13 cellular contexts compared by ENCODE assay signal in genomic region chr6:91879346-91879995, GRCh38.
A peak's percentile ranks its signal among the peaks of the same experiment; 100 is the strongest.
DNase-seq lines count a peak whose midpoint lies in the region; ATAC-seq and TF ChIP-seq lines count a peak whose summit lies in the region.
"Had no signal": no experiment of that assay in that cellular context is flagged by ENCODE, and none has a peak within 500 bp of the region (broad histone marks: within the 10 kb centered on the region; RNA-seq: fewer than 3 reads in every experiment).

No MANE protein-coding gene starts in this region.

- ATAC-seq in PC-3 (peak; percentile 46), foreskin keratinocyte (peak; percentile 85)
- ATAC-seq: A549 had no signal

- H4K91ac ChIP-seq in H9 (ENCODE audit: insufficient read length, low read depth, low read length) (no peak overlapping the region), trophoblast cell (ENCODE audit: low read depth, low read length) (no peak overlapping the region)

- H2AFZ ChIP-seq in H9 (ENCODE audit: low read length) (peak overlapping the region; percentile 8), PC-3 (ENCODE audit: low read length) (no peak overlapping the region), trophoblast cell (ENCODE audit: insufficient read depth, low read length, poor library complexity) (no peak overlapping the region)
- H2AFZ ChIP-seq: GM23248 had no signal

- H2BK5ac ChIP-seq in H9 (ENCODE audit: insufficient read length, low read length) (no peak overlapping the region), trophoblast cell (ENCODE audit: low read depth, low read length, poor library complexity) (no peak overlapping the region)

- H4K20me1 ChIP-seq in H9 (ENCODE audit: control insufficient read depth, insufficient read depth, insufficient read length): no peaks in the 10 kb centered on the region
- H4K20me1 ChIP-seq in PC-3 (ENCODE audit: low read length): no peaks in the 10 kb centered on the region

- H3K4me2 ChIP-seq in H9 (ENCODE audit: insufficient read depth, insufficient read length, low read length): no peak overlapping the region
- H3K4me2 ChIP-seq in PC-3 (ENCODE audit: low read length): 0 out of 2 replicates have a peak overlapping the region, but pooled peaks have one; percentile 20
- no peak overlapping the region for H3K4me2 ChIP-seq in trophoblast cell (ENCODE audit: low read length)
- H3K4me2 ChIP-seq: A549 had no signal

- H3K23ac ChIP-seq in H9 (ENCODE audit: insufficient read length, low read depth, low read length) (no peak overlapping the region), trophoblast cell (ENCODE audit: low read length) (no peak overlapping the region)

- H2AK5ac ChIP-seq in H9 (ENCODE audit: insufficient read length, low read length) (no peak overlapping the region), trophoblast cell (ENCODE audit: low read length) (no peak overlapping the region)

- H3K27me3 Mint-ChIP-seq in H9 (ENCODE audit: low read depth): no peaks in the 10 kb centered on the region; the same call in 1 of the 2 replicates
- H3K27me3 Mint-ChIP-seq: CD4-positive, alpha-beta memory T cell had no signal

- H3T11ph ChIP-seq in H9 (ENCODE audit: low read length): no peak overlapping the region

- no peak overlapping the region for H3K18ac ChIP-seq in H9 (ENCODE audit: insufficient read length, low read depth, low read length)
- H3K18ac ChIP-seq in trophoblast cell (ENCODE audit: low read length): no peak overlapping the region

- H2BK12ac ChIP-seq in H9 (ENCODE audit: insufficient read length, low read depth, low read length) (no peak overlapping the region), trophoblast cell (ENCODE audit: low read length) (no peak overlapping the region)

- no peak for TF ChIP-seq CTCF in H9 (conservative IDR thresholded peaks at IDR 0.05)
- no peak for TF ChIP-seq CTCF in PC-3 (conservative IDR thresholded peaks at IDR 0.05; ENCODE audit: low read depth, low read length)
- TF ChIP-seq CTCF in foreskin keratinocyte (conservative IDR thresholded peaks at IDR 0.05): no peak
- TF ChIP-seq CTCF in left ventricle myocardium inferior (IDR thresholded peaks at IDR 0.05; ENCODE audit: borderline replicate concordance): no peak

- peaks cover 0 to 5% (median 0%) of the 10 kb centered on the region in 3 experiments; a peak in 1 of 7 replicates for H3K36me3 Mint-ChIP-seq in H9 (ENCODE audit: insufficient read depth in 1 of 3, low read depth in 3 of 3)
- H3K36me3 Mint-ChIP-seq: CD4-positive, alpha-beta memory T cell had no signal

- H2BK120ac ChIP-seq in H9 (ENCODE audit: low read depth, low read length, poor library complexity, severe bottlenecking) (no peak overlapping the region), trophoblast cell (ENCODE audit: insufficient read depth, low read length, poor library complexity) (no peak overlapping the region)

- H3K27ac ChIP-seq in H9 (ENCODE audit: insufficient read length, low read depth, low read length): no peak overlapping the region
- no peak overlapping the region for H3K27ac ChIP-seq in PC-3 (ENCODE audit: low read length)
- no peak overlapping the region for H3K27ac ChIP-seq in foreskin keratinocyte
- no peak overlapping the region for H3K27ac ChIP-seq in trophoblast cell (ENCODE audit: low read depth, low read length)
- no peak overlapping the region for H3K27ac ChIP-seq in left ventricle myocardium inferior (replicated peaks)
- H3K27ac ChIP-seq: A549, C4-2B, GM23248 had no signal

- H3K9me3 Mint-ChIP-seq in H9: peaks cover 9 to 11% of the 10 kb centered on the region in 2 experiments

- no peak overlapping the region for H3K9ac ChIP-seq in H9 (ENCODE audit: extremely low read depth, insufficient read length, low read length)
- H3K9ac ChIP-seq in PC-3 (ENCODE audit: low read length): no peak overlapping the region
- no peak overlapping the region for H3K9ac ChIP-seq in trophoblast cell (ENCODE audit: low read length)
- H3K9ac ChIP-seq: GM23248 had no signal

- no peaks in the 10 kb centered on the region for H3K9me3 ChIP-seq in H9 (ENCODE audit: control insufficient read depth, low read depth, low read length)
- no peaks in the 10 kb centered on the region for H3K9me3 ChIP-seq in PC-3 (ENCODE audit: low read length)
- no peaks in the 10 kb centered on the region for H3K9me3 ChIP-seq in trophoblast cell (ENCODE audit: insufficient read depth, low read depth, low read length)
- H3K9me3 ChIP-seq in left ventricle myocardium inferior (replicated peaks): peaks cover 4% of the 10 kb centered on the region
- H3K9me3 ChIP-seq: A549, BE2C had no signal

- DNase-seq in H9: no peak
- peak; percentile 49 for DNase-seq in PC-3
- peak; percentile 47 to 76 for DNase-seq in foreskin keratinocyte
- DNase-seq in trophoblast cell: peak; percentile 45 to 80
- DNase-seq in activated CD4-positive, alpha-beta T cell treated with anti-CD3 and anti-CD28 coated beads, Interleukin-2, amount 50 U/mL, for 4 hours: no peak
- DNase-seq in left ventricle myocardium inferior: no peak
- DNase-seq in NCI-H82 (lab: John Stamatoyannopoulos, UW): no peak
- DNase-seq: BE2C, DMS79, GM23248 had no signal

- H3K4me1 ChIP-seq in H9 (ENCODE audit: insufficient read depth, low read length): no peaks in the 10 kb centered on the region
- H3K4me1 ChIP-seq in PC-3 (ENCODE audit: insufficient read depth, low read length): no peaks in the 10 kb centered on the region; the same call in 1 of the 2 replicates
- H3K4me1 ChIP-seq in foreskin keratinocyte: no peaks in the 10 kb centered on the region
- H3K4me1 ChIP-seq in trophoblast cell (ENCODE audit: control insufficient read depth in 1 of 2, insufficient read depth in 2 of 2, low read length in 2 of 2): no peaks in the 10 kb centered on the region
- no peaks in the 10 kb centered on the region for H3K4me1 ChIP-seq in left ventricle myocardium inferior
- H3K4me1 ChIP-seq: A549, BE2C had no signal

- H3K56ac ChIP-seq in H9 (ENCODE audit: insufficient read length, low read depth, low read length): no peak overlapping the region

- H3K79me1 ChIP-seq in H9 (ENCODE audit: insufficient read depth, low read depth, low read length, poor library complexity, severe bottlenecking): no peaks in the 10 kb centered on the region
- no peaks in the 10 kb centered on the region for H3K79me1 ChIP-seq in trophoblast cell (ENCODE audit: low read length)

- H3K79me2 ChIP-seq in H9 (ENCODE audit: insufficient read depth, low read length): no peaks in the 10 kb centered on the region
- no peaks in the 10 kb centered on the region for H3K79me2 ChIP-seq in PC-3 (ENCODE audit: low read length)
- H3K79me2 ChIP-seq in trophoblast cell (ENCODE audit: control insufficient read depth, insufficient read depth, low read length, poor library complexity): no peaks in the 10 kb centered on the region

- H4K5ac ChIP-seq in H9 (ENCODE audit: insufficient read length, low read depth, low read length): no peak overlapping the region

- H3K4me3 Mint-ChIP-seq in H9: no peak overlapping the region
- H3K4me3 Mint-ChIP-seq: CD4-positive, alpha-beta memory T cell had no signal

- H3K9me2 ChIP-seq in PC-3 (replicated peaks; ENCODE audit: low read length): no peaks in the 10 kb centered on the region

- H3K4me1 Mint-ChIP-seq in H9: no peaks in the 10 kb centered on the region
- H3K4me1 Mint-ChIP-seq: CD4-positive, alpha-beta memory T cell had no signal

- H2BK15ac ChIP-seq in H9 (ENCODE audit: low read depth, low read length): no peak overlapping the region

- no peak overlapping the region for H4K12ac ChIP-seq in trophoblast cell (ENCODE audit: low read depth, low read length)

- no peak overlapping the region for H3K4ac ChIP-seq in H9 (ENCODE audit: low read depth, low read length)
- no peak overlapping the region for H3K4ac ChIP-seq in trophoblast cell (ENCODE audit: low read depth, low read length)

- H3K36me3 ChIP-seq in PC-3 (ENCODE audit: low read depth, low read length) (no peaks in the 10 kb centered on the region), trophoblast cell (ENCODE audit: control insufficient read depth in 1 of 2, insufficient read depth in 2 of 2, low read length in 2 of 2) (no peaks in the 10 kb centered on the region), left ventricle myocardium inferior (no peaks in the 10 kb centered on the region)
- H3K36me3 ChIP-seq: BE2C had no signal

- intact Hi-C loops in PC-3 (cut with micrococcal nuclease): loop anchor here (10.0 kb wide), 1 partner anchor 175 kb away; no protein-coding TSS in a partner anchor
- intact Hi-C loops in left ventricle myocardium inferior (cut with micrococcal nuclease): no loop called here

- no peak overlapping the region for H3K14ac ChIP-seq in H9 (ENCODE audit: insufficient read depth, low read length)
- no peak overlapping the region for H3K14ac ChIP-seq in trophoblast cell (ENCODE audit: low read length)

- no peak overlapping the region for H4K8ac ChIP-seq in H9 (replicated peaks; ENCODE audit: insufficient read length, low read depth, low read length)
- no peak overlapping the region for H4K8ac ChIP-seq in trophoblast cell (ENCODE audit: low read depth, low read length)

- no TSS peak for BruUV-seq in PC-3 (replicated peaks; lab: Mats Ljungman, UMichigan)

- no CpG with 5 or more reads among the region's 6 CpGs for WGBS in H9 (ENCODE audit: extremely low coverage, insufficient read length, low lambda C conversion rate)
- no CpG with 5 or more reads among the region's 6 CpGs for WGBS in trophoblast cell (ENCODE audit: extremely low coverage, insufficient coverage, insufficient read length)

- no peak overlapping the region for H2BK20ac ChIP-seq in H9 (ENCODE audit: low read depth, low read length, poor library complexity, severe bottlenecking)

- H3K4me3 ChIP-seq in PC-3 (ENCODE audit: low read length) (no peak overlapping the region), trophoblast cell (ENCODE audit: low read depth, low read length) (no peak overlapping the region), left ventricle myocardium inferior (no peak overlapping the region)
- H3K4me3 ChIP-seq: A549, GM23248 had no signal

- H3K27me3 ChIP-seq in H9 (ENCODE audit: insufficient read depth, low read length) (no peaks in the 10 kb centered on the region), PC-3 (ENCODE audit: low read length) (no peaks in the 10 kb centered on the region), foreskin keratinocyte (no peaks in the 10 kb centered on the region), trophoblast cell (ENCODE audit: insufficient read depth, low read length) (no peaks in the 10 kb centered on the region), left ventricle myocardium inferior (ENCODE audit: low read depth) (no peaks in the 10 kb centered on the region)
- H3K27me3 ChIP-seq: BE2C had no signal

- H3K27ac Mint-ChIP-seq in H9: no peak overlapping the region
- H3K27ac Mint-ChIP-seq: CD4-positive, alpha-beta memory T cell had no signal

- H3F3A ChIP-seq in PC-3 (ENCODE audit: low read length, unreplicated experiment): no peaks in the 10 kb centered on the region

- H3K23me2 ChIP-seq in H9 (ENCODE audit: insufficient read length, low read depth, low read length, poor library complexity, severe bottlenecking): no peaks in the 10 kb centered on the region

- POLR2A ChIA-PET in PC-3 (lab: Charles Lee; ENCODE audit: unreplicated experiment): no interaction called here

- CTCF ChIA-PET in PC-3 (lab: Charles Lee): no interaction called here

Comparison
In these comparisons a context has a peak if more than half of its experiments do, and no peak if none do; other contexts are left out.
1. DNase-seq: peak in PC-3 (single experiment), foreskin keratinocyte (2 of 2) and trophoblast cell (2 of 2); none in H9 (single experiment), activated CD4-positive, alpha-beta T cell treated with anti-CD3 and anti-CD28 coated beads, Interleukin-2, amount 50 U/mL, for 4 hours (0 of 2), left ventricle myocardium inferior (single experiment) and NCI-H82 (single experiment).